In genomic region chr3:61186030-61186429, GRCh38 we compare ENCODE assay signal across 14 cellular contexts.
DNase-seq lines count a peak whose midpoint lies in the region; ATAC-seq and TF ChIP-seq lines count a peak whose summit lies in the region.
"Had no signal": no experiment of that assay in that cellular context is flagged by ENCODE, and none has a peak within 500 bp of the region (broad histone marks: within the 10 kb centered on the region; RNA-seq: fewer than 3 reads in every experiment).

No MANE protein-coding gene starts in this region.

- no peaks in the 10 kb centered on the region for H3K27me3 Mint-ChIP-seq in nephron progenitor cell (ENCODE audit: low read depth, poor library complexity)
- H3K27me3 Mint-ChIP-seq: CD4-positive, alpha-beta memory T cell had no signal

- no peak for TF ChIP-seq CTCF in LNCaP clone FGC (IDR thresholded peaks at IDR 0.05; ENCODE audit: control insufficient read depth, extremely low read depth, insufficient read depth)
- TF ChIP-seq CTCF in nephron progenitor cell (IDR thresholded peaks at IDR 0.05): no peak

- peaks cover 4% of the 10 kb centered on the region for H3K36me3 Mint-ChIP-seq in nephron progenitor cell (ENCODE audit: low read depth)
- H3K36me3 Mint-ChIP-seq: CD14-positive monocyte had no signal

- no peak overlapping the region for H3K4me3 ChIP-seq in LNCaP clone FGC (ENCODE audit: low read depth, low read length)
- H3K4me3 ChIP-seq: BLaER1, GM23338 had no signal

- ATAC-seq in esophagus mucosa: peak; percentile 11
- ATAC-seq: GM23338 had no signal

- in situ Hi-C loops in G401 (cut with HindIII; ENCODE audit: low sequenced_read_pairs): no loop called here

- peak; percentile 19 for DNase-seq in NCI-H1105 treated with DMSO at 0.1 percent for 48 hours (lab: John Stamatoyannopoulos, UW)
- DNase-seq in NCI-H1105 (lab: John Stamatoyannopoulos, UW): no peak
- peak; percentile 77 for DNase-seq in LNCaP clone FGC (ENCODE audit: low read depth)
- no peak for DNase-seq in G401 (ENCODE audit: low spot score)
- DNase-seq in nephron progenitor cell: no peak
- DNase-seq in NCI-H146 (lab: John Stamatoyannopoulos, UW): no peak
- DNase-seq: 8988T; CD4-positive, alpha-beta memory T cell; GDM1; HCEC 1CT had no signal

- H3K9me3 Mint-ChIP-seq in nephron progenitor cell: peaks cover 19% of the 10 kb centered on the region
- H3K9me3 Mint-ChIP-seq: GM23338 had no signal

- no peak overlapping the region for H3K27ac Mint-ChIP-seq in nephron progenitor cell
- H3K27ac Mint-ChIP-seq: CD4-positive, alpha-beta memory T cell; GM23338 had no signal

- H3K4me3 Mint-ChIP-seq in nephron progenitor cell: no peak overlapping the region
- H3K4me3 Mint-ChIP-seq: CD14-positive monocyte; CD4-positive, alpha-beta memory T cell; GM23338 had no signal

- peaks cover 16% of the 10 kb centered on the region for H3K4me1 Mint-ChIP-seq in nephron progenitor cell
- H3K4me1 Mint-ChIP-seq: CD14-positive monocyte; CD4-positive, alpha-beta memory T cell; GM23338 had no signal

Comparison
In these comparisons a context has a peak if more than half of its experiments do, and no peak if none do; other contexts are left out.
1. DNase-seq: peak in NCI-H1105 treated with DMSO at 0.1 percent for 48 hours (single experiment) and LNCaP clone FGC (single experiment); none in NCI-H1105 (single experiment), G401 (single experiment), nephron progenitor cell (single experiment) and NCI-H146 (single experiment).